ENCODE assay signal across 8 cellular contexts in genomic region chr17:39927101-39927927, GRCh38.
DNase-seq lines count a peak whose midpoint lies in the region; ATAC-seq lines count a peak whose summit lies in the region.

Gene LRRC3C, plus strand, starts transcription at chr17:39927732. Its CDS starts 13,792 bp downstream, at chr17:39941524.
Gene ORMDL3, minus strand, starts transcription at chr17:39927601. Its CDS starts 3,398 bp downstream, at chr17:39924203.

- peak; percentile 90 for DNase-seq in AG08395 (ENCODE audit: low spot score)
- peak; percentile 73 to 95 for DNase-seq in NCI-H446 (lab: John Stamatoyannopoulos, UW)
- DNase-seq in cerebellar cortex (ENCODE audit: low spot score), result peak; percentile 91
- peak; percentile 99 for DNase-seq in islet precursor cell
- peak; percentile 88 for DNase-seq in stimulated activated CD4-positive, alpha-beta T cell treated with anti-CD3 and anti-CD28 coated beads, Interleukin-12 subunit alpha, Interleukin-12 subunit beta, amount 100 ng/mL, for 4 hours

- ATAC-seq in GM19023 (IDR thresholded peaks at IDR 0.05; ENCODE audit: unreplicated experiment) (peak; percentile 77), HG03280 (IDR thresholded peaks at IDR 0.05; ENCODE audit: unreplicated experiment) (peak; percentile 80)
- peak; percentile 85 to 86 for ATAC-seq in activated CD4-positive, CD25-positive, alpha-beta regulatory T cell treated with anti-CD3 and anti-CD28 coated beads, Interleukin-2, amount 50 U/mL, for 24 hours

Comparison
In these comparisons a context has a peak if more than half of its experiments do, and no peak if none do; other contexts are left out.
1. Peak in every context shown above with its lines: DNase-seq and ATAC-seq.